ENCODE assay signal across 14 cellular contexts in genomic region chr9:19371942-19372341, GRCh38. TPM values are rescaled to one million over a fixed set of nuclear protein-coding genes. Genes with fewer than 3 reads are reported as not detected.
DNase-seq lines count a peak whose midpoint lies in the region; ATAC-seq and TF ChIP-seq lines count a peak whose summit lies in the region.
"Had no signal": no experiment of that assay in that cellular context is flagged by ENCODE, and none has a peak within 500 bp of the region (broad histone marks: within the 10 kb centered on the region; RNA-seq: fewer than 3 reads in every experiment).

No MANE protein-coding gene starts in this region.

- peaks cover 28% of the 10 kb centered on the region for H3K36me3 ChIP-seq in A673 (ENCODE audit: insufficient read depth, low read length, poor library complexity, severe bottlenecking)
- H3K36me3 ChIP-seq in HEK293 (ENCODE audit: control insufficient read depth in 2 of 2, insufficient read depth in 1 of 2, low read length in 2 of 2): peaks cover 21 to 63% of the 10 kb centered on the region in 2 experiments
- H3K36me3 ChIP-seq: uterus had no signal

- POLR2A ChIA-PET in A673 (lab: Charles Lee; ENCODE audit: low non-redundant PET) (no interaction called here), HEK293 (lab: Yijun Ruan, JAX) (no interaction called here)

- CTCF ChIA-PET in A673 (lab: Charles Lee): interaction anchor here (0.7 kb wide), 1 partner anchor 139 kb away, joined by 13 read pairs; no protein-coding TSS in a partner anchor
- CTCF ChIA-PET in HEK293 (lab: Yijun Ruan, JAX): interaction anchor here (0.9 kb wide), 1 partner anchor 26 kb away, joined by 3 read pairs; no protein-coding TSS in a partner anchor

- ATAC-seq in left lobe of liver (no peak), HG02852 (IDR thresholded peaks at IDR 0.05; ENCODE audit: unreplicated experiment) (no peak)
- ATAC-seq: naive thymus-derived CD4-positive, alpha-beta T cell had no signal

- DNase-seq in A673 (ENCODE audit: low spot score): peak; percentile 37
- DNase-seq in RKO (ENCODE audit: low spot score): peak; percentile 72
- DNase-seq in fibroblast of gingiva (ENCODE audit: low read depth): peak; percentile 40
- DNase-seq in left lobe of liver (ENCODE audit: low spot score): no peak
- no peak for DNase-seq in NCI-H526 (lab: John Stamatoyannopoulos, UW)
- DNase-seq in NCI-H446 treated with DMSO at 0.1 percent for 48 hours (lab: John Stamatoyannopoulos, UW): no peak
- DNase-seq: CD4-positive, alpha-beta T cell; naive thymus-derived CD4-positive, alpha-beta T cell; NCI-H1048; spleen; uterus had no signal

- intact Hi-C loops in A673 (cut with micrococcal nuclease; ENCODE audit: unreplicated experiment): loop anchor here (10.0 kb wide), 1 partner anchor 267 kb away; the partner anchor contains the start of gene HAUS6

- H3K4me1 ChIP-seq in A673 (ENCODE audit: insufficient read depth, low read length, poor library complexity, severe bottlenecking) (no peaks in the 10 kb centered on the region), HEK293 (ENCODE audit: control insufficient read depth, insufficient read depth, low read length) (no peaks in the 10 kb centered on the region; the same call in 1 of the 2 replicates)
- H3K4me1 ChIP-seq: ascending aorta, uterus had no signal

- H3K27ac ChIP-seq in A673 (ENCODE audit: low read depth, low read length, poor library complexity, severe bottlenecking) (no peak overlapping the region), HEK293 (ENCODE audit: extremely low read depth, low read depth, low read length) (no peak overlapping the region)
- H3K27ac ChIP-seq: ascending aorta, uterus had no signal

- H3K27me3 ChIP-seq in A673 (replicated peaks; ENCODE audit: insufficient read depth, low read depth, low read length, poor library complexity): no peaks in the 10 kb centered on the region
- H3K27me3 ChIP-seq: ascending aorta, spleen, uterus had no signal

- BruUV-seq in A673 (replicated peaks; lab: Mats Ljungman, UMichigan): no TSS peak

- H3K4me3 ChIP-seq in A673 (ENCODE audit: low read depth, low read length, poor library complexity, severe bottlenecking) (no peak overlapping the region), HEK293 (ENCODE audit: low read depth, low read length) (no peak overlapping the region)
- H3K4me3 ChIP-seq: ascending aorta, spleen, uterus had no signal

- H3K9me3 ChIP-seq in A673 (ENCODE audit: low read depth, low read length, poor library complexity, severe bottlenecking) (no peaks in the 10 kb centered on the region), HEK293 (ENCODE audit: control insufficient read depth, insufficient read depth, low read depth, low read length) (no peaks in the 10 kb centered on the region)
- H3K9me3 ChIP-seq: ascending aorta, spleen, uterus had no signal

- no peak for TF ChIP-seq CTCF in A673 (conservative IDR thresholded peaks at IDR 0.05; ENCODE audit: low read depth, low read length)
- TF ChIP-seq CTCF in HEK293 (tag by site-specific recombination; IDR thresholded peaks at IDR 0.05): no peak

TF ChIP-seq in HEK293, 187 proteins besides CTCF, POLR2A, EP300 and RAD21:
- TF ChIP-seq YY2 (tag by site-specific recombination; IDR thresholded peaks at IDR 0.05) (no peak), ZNF600 (tag by site-specific recombination; IDR thresholded peaks at IDR 0.05) (0 out of 2 replicates have a peak, but pooled peaks have one; percentile 24)

RNA-seq across cellular contexts. Expression of gene RPS6, which starts 8.1 kb away (rescaled TPM):
- 928 and 933 TPM in 2 replicates for total RNA-seq in A673 (2021)
- 528 TPM for total RNA-seq in left lobe of liver

RNA-seq across cellular contexts. Expression of gene ACER2, which starts 36.9 kb away (rescaled TPM):
- total RNA-seq in A673 (2021): 0.70 and 0.84 TPM in 2 replicates
- 2.3 TPM for total RNA-seq in left lobe of liver

Comparison
In these comparisons a context has a peak if more than half of its experiments do, and no peak if none do; other contexts are left out.
1. DNase-seq: peak in A673 (single experiment), RKO (single experiment) and fibroblast of gingiva (single experiment); none in left lobe of liver (single experiment), NCI-H526 (0 of 2) and NCI-H446 treated with DMSO at 0.1 percent for 48 hours (single experiment).